In genomic region chr2:193900292-193900691, GRCh38 we compare ENCODE assay signal across 11 cellular contexts.
"Had no signal": no experiment of that assay in that cellular context is flagged by ENCODE, and none has a peak within 500 bp of the region (broad histone marks: within the 10 kb centered on the region; RNA-seq: fewer than 3 reads in every experiment).

No MANE protein-coding gene starts in this region.

- H3K4me3 ChIP-seq: GM23248, HAP-1, K562 had no signal

- FAIRE-seq: HTR-8/SVneo, K562 had no signal

- H3K36me3 ChIP-seq: HAP-1 had no signal

- H3K27ac ChIP-seq: GM23248 had no signal

- DNase-seq: GM23248, GOT3, H7, HFFc6, IMR-90, Kasumi-1, KG1 had no signal

- H3K9me3 ChIP-seq: HAP-1 had no signal

- ATAC-seq: HCT116, K562 had no signal

- H2AFZ ChIP-seq: GM23248 had no signal

- H3K9ac ChIP-seq: GM23248 had no signal

- H3K4me1 ChIP-seq: HAP-1 had no signal
